ENCODE assay signal across 8 cellular contexts in the genomic region with DNA sequence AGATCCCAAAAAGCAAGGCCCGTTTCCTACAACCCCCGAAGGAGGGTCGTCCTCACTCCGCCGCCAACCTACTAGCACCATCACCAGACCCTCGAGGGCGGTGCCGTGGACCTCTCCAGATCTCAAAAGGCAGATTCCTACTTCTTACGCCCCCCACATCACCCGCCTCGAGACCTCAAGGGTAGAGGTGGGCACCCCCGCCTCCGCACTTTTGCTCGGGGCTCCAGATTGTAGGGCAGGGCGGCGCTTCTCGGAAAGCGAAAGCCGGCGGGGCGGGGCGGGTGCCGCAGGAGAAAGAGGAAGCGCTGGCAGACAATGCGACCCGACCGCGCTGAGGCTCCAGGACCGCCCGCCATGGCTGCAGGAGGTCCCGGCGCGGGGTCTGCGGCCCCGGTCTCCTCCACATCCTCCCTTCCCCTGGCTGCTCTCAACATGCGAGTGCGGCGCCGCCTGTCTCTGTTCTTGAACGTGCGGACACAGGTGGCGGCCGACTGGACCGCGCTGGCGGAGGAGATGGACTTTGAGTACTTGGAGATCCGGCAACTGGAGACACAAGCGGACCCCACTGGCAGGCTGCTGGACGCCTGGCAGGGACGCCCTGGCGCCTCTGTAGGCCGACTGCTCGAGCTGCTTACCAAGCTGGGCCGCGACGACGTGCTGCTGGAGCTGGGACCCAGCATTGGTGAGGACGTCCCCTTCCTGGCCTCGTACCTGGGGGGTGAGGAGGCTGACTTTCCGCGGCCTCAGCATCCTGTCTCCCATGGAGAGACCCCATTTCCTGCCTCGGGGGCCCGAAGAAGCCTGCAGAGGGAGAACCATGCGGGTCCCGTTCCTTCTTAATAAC. TPM values are rescaled to one million over a fixed set of nuclear protein-coding genes. Genes with fewer than 3 reads are reported as not detected.
DNase-seq lines count a peak whose midpoint lies in the region; ATAC-seq and TF ChIP-seq lines count a peak whose summit lies in the region.

MYD88 (plus strand) TSS at position 315 of the 844 bp plus-strand sequence; CDS start at position 355, 40 bp downstream.

- peak; percentile 83 for TF ChIP-seq POLR2A in right lobe of liver (IDR thresholded peaks at IDR 0.05)

- DNase-seq in NCI-H526 treated with DMSO at 0.1 percent for 48 hours (lab: John Stamatoyannopoulos, UW), result peak; percentile 4
- peak; percentile 83 to 88 for DNase-seq in activated CD4-positive, alpha-beta T cell treated with anti-CD3 and anti-CD28 coated beads, Interleukin-2, amount 50 U/mL, for 48 hours
- DNase-seq in dermis microvascular lymphatic vessel endothelial cell (ENCODE audit: low read depth in 2 of 2), result peak in 1 of 2 donors; percentile 69
- peak; percentile 84 to 91 (median 90) for DNase-seq in right lobe of liver
- DNase-seq in stimulated activated CD4-positive, alpha-beta T cell treated with anti-CD3 and anti-CD28 coated beads, Interleukin-4, amount 100 ng/mL, for 4 hours, result peak; percentile 80 to 84
- no peak for DNase-seq in NCI-H128 (lab: John Stamatoyannopoulos, UW; ENCODE audit: unreplicated experiment)

- 0% methylated on average over 28 of the region's 65 CpGs for WGBS in right lobe of liver (ENCODE audit: insufficient coverage, low coverage, low lambda C conversion rate, missing lambda C conversion rate)

- peaks cover 0 to 40% (median 13%) of the 10 kb centered on the region in 4 donors for H3K4me1 ChIP-seq in right lobe of liver

- H3K36me3 ChIP-seq in right lobe of liver, result peaks cover 0 to 29% (median 9%) of the 10 kb centered on the region in 4 donors

- peak within 1 kb of the TSS; percentile 73 to 99 (median 98) for H3K4me3 ChIP-seq in right lobe of liver

- no peaks in the 10 kb centered on the region for H3K9me3 ChIP-seq in right lobe of liver

- ATAC-seq in GM18498 (IDR thresholded peaks at IDR 0.05; ENCODE audit: unreplicated experiment) (peak; percentile 49), HG02678 (IDR thresholded peaks at IDR 0.05; ENCODE audit: unreplicated experiment) (peak; percentile 41), right lobe of liver (peak; percentile 34 to 55 (median 44))

- no peaks in the 10 kb centered on the region for H3K27me3 ChIP-seq in right lobe of liver

- intact Hi-C loops in right lobe of liver (cut with DNase I), result no loop called here

- no peak for TF ChIP-seq CTCF in right lobe of liver (IDR thresholded peaks at IDR 0.05)

- peak within 1 kb of the TSS; percentile 81 to 92 (median 89) for H3K27ac ChIP-seq in right lobe of liver

RNA-seq across cellular contexts. Expression of gene MYD88, which starts in this region (rescaled TPM):
- 17.5 and 19.1 TPM in 2 replicates for total RNA-seq in dermis microvascular lymphatic vessel endothelial cell
- 10 to 100 TPM; 24.3 to 57.3 (median 37.0) TPM for total RNA-seq in right lobe of liver
